In the genomic region with DNA sequence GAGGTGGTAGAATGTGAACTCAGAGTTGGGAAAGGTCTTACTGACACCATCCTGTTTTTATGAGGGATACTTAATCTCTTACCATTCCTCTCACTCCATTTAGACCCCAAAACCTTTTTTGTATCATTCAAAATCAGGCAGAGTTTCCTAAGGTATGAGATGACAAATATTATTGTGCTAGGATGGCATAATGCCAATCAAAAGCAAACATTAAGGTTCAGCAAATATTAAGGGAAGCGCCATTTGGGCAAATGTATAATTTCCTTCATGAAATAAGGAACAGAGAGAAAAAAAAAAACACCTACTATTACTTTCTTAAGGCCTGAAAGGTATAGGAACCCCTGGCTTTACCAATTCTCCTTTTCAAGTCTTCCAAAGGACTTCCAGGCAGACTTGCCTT, we compare ENCODE assay signal across 21 cellular contexts.
DNase-seq lines count a peak whose midpoint lies in the region; ATAC-seq, FAIRE-seq and TF ChIP-seq lines count a peak whose summit lies in the region.
"Had no signal": no experiment of that assay in that cellular context is flagged by ENCODE, and none has a peak within 500 bp of the region (broad histone marks: within the 10 kb centered on the region; RNA-seq: fewer than 3 reads in every experiment).

No MANE protein-coding gene starts in this region.

- H3K9me2 ChIP-seq in PC-3 (replicated peaks; ENCODE audit: low read length): no peaks in the 10 kb centered on the region

- H3K27me3 ChIP-seq in PC-3 (ENCODE audit: low read length): no peaks in the 10 kb centered on the region
- H3K27me3 ChIP-seq in prostate gland (replicated peaks; ENCODE audit: insufficient read depth): no peaks in the 10 kb centered on the region
- H3K27me3 ChIP-seq in tibial nerve: no peaks in the 10 kb centered on the region
- H3K27me3 ChIP-seq: BLaER1 had no signal

- H3K4me1 ChIP-seq in PC-3 (ENCODE audit: insufficient read depth, low read length) (peaks cover 44% of the 10 kb centered on the region), prostate gland (replicated peaks) (no peaks in the 10 kb centered on the region), tibial nerve (peaks cover 0 to 15% (median 0%) of the 10 kb centered on the region in 4 donors)
- H3K4me1 ChIP-seq: BLaER1 had no signal

- intact Hi-C loops in PC-3 (cut with micrococcal nuclease) (loop anchor here (1.0 to 10.0 kb wide), 3 partner anchors 18 to 246 kb away; partner anchors contain the start of gene SMCO4), prostate gland (cut with DNase I) (no loop called here)

- POLR2A ChIA-PET in PC-3 (lab: Charles Lee; ENCODE audit: unreplicated experiment): no interaction called here

- H4K20me1 ChIP-seq in PC-3 (ENCODE audit: low read length): no peaks in the 10 kb centered on the region

- peaks cover 5% of the 10 kb centered on the region for H3F3A ChIP-seq in PC-3 (ENCODE audit: low read length, unreplicated experiment)

- H3K27ac ChIP-seq in C4-2B (peak overlapping the region; percentile 80), PC-3 (ENCODE audit: low read length) (peak overlapping the region; percentile 91), prostate gland (peak overlapping the region; percentile 21 to 58), tibial nerve (no peak overlapping the region)
- H3K27ac ChIP-seq: BLaER1 had no signal

- 41% methylated on average over 1 of the region's 1 CpG for WGBS in prostate gland
- WGBS in tibial nerve, 2 donors: 91 to 98% methylated on average over 1 of the region's 1 CpG

- CTCF ChIA-PET in PC-3 (lab: Charles Lee): interaction anchor here (0.9 kb wide), 1 partner anchor 62 kb away, joined by 5 read pairs; no protein-coding TSS in a partner anchor

- H3K4me3 ChIP-seq in PC-3 (ENCODE audit: low read length) (peak overlapping the region; percentile 48; the same call in 1 of the 2 replicates), prostate gland (no peak overlapping the region), tibial nerve (no peak overlapping the region)
- H3K4me3 ChIP-seq: BLaER1, GM12878, HAP-1 had no signal

- FAIRE-seq in islet of Langerhans (lab: Jason Lieb, UNC): peak; percentile 13
- FAIRE-seq: A204.1, D721Med, GM12878, H54 had no signal

- H3K4me2 ChIP-seq in PC-3 (ENCODE audit: low read length): peak overlapping the region; percentile 78
- H3K4me2 ChIP-seq: BLaER1 had no signal

- H3K9ac ChIP-seq in PC-3 (ENCODE audit: low read length): peak overlapping the region; percentile 67
- H3K9ac ChIP-seq: BLaER1 had no signal

- ATAC-seq in PC-3: no peak; the same call in 1 of the 2 replicates
- ATAC-seq: GM12878 had no signal

- peak overlapping the region; percentile 66 for H2AFZ ChIP-seq in PC-3 (ENCODE audit: low read length)

- H3K36me3 ChIP-seq in PC-3 (ENCODE audit: low read depth, low read length) (no peaks in the 10 kb centered on the region), prostate gland (no peaks in the 10 kb centered on the region), tibial nerve (peaks cover 0 to 8% (median 0%) of the 10 kb centered on the region in 3 donors)
- H3K36me3 ChIP-seq: HAP-1 had no signal

- BruUV-seq in PC-3 (replicated peaks; lab: Mats Ljungman, UMichigan): no TSS peak

- TF ChIP-seq CTCF in C4-2B (conservative IDR thresholded peaks at IDR 0.05): no peak
- TF ChIP-seq CTCF in PC-3 (conservative IDR thresholded peaks at IDR 0.05; ENCODE audit: low read depth, low read length): no peak
- no peak for TF ChIP-seq CTCF in prostate gland (IDR thresholded peaks at IDR 0.05)
- no peak for TF ChIP-seq CTCF in tibial nerve (IDR thresholded peaks at IDR 0.05)

- H3K79me2 ChIP-seq in PC-3 (ENCODE audit: low read length): no peaks in the 10 kb centered on the region

- DNase-seq in PC-3 (peak; percentile 68), prostate gland (ENCODE audit: low spot score) (no peak), inferior parietal cortex (ENCODE audit: extremely low spot score) (no peak), NCI-H1417 treated with DMSO at 0.1 percent for 48 hours (lab: John Stamatoyannopoulos, UW) (no peak), tibial nerve (ENCODE audit: low spot score in 2 of 2) (no peak)
- DNase-seq: CD4-positive, alpha-beta T cell; CD8-positive, alpha-beta memory T cell; DMS 273 treated with DMSO at 0.1 percent for 48 hours; DMS79; EL; GDM1; GOT3; HFFc6 had no signal

- TF ChIP-seq POLR2A in prostate gland (IDR thresholded peaks at IDR 0.05) (no peak), tibial nerve (IDR thresholded peaks at IDR 0.05) (no peak)

- H3K9me3 ChIP-seq in PC-3 (ENCODE audit: low read length) (no peaks in the 10 kb centered on the region), prostate gland (no peaks in the 10 kb centered on the region), tibial nerve (no peaks in the 10 kb centered on the region)
- H3K9me3 ChIP-seq: BLaER1, HAP-1 had no signal

- TF ChIP-seq EP300 in tibial nerve (IDR thresholded peaks at IDR 0.05): no peak

Comparison
In these comparisons a context has a peak if more than half of its experiments do, and no peak if none do; other contexts are left out.
1. H3K27ac ChIP-seq: peak in C4-2B (single experiment), PC-3 (single experiment) and prostate gland (2 of 2); none in tibial nerve (0 of 4).